8 cellular contexts compared by ENCODE assay signal in the genomic region with DNA sequence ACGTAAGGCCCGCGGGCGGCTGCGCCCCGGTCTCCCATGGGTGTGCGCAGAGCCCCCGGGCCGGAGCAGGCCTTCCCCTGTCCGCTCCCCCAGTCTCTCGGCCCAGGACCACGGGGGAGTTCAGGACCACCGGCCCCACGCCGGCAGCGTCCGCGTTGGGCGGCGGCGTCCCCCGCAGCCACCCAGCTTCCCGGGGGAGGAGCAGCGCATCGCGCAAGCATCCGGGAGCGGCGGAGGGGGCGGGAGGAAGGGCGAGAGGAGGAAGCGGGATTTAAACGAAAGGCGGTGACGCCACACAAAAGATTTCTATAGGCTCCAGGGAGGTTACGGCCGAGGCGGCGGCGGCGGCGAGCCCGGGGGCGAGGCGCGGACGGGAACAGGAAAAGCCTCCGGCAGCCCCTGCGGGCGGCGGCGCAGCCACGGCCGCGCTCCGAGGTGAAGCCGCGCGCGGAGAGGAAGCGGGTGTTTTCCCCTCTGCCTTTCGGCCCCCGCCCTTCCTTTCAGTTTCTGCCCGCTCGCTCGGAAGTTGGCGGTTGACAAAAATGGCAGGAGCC. TPM values are rescaled to one million over a fixed set of nuclear protein-coding genes. Genes with fewer than 3 reads are reported as not detected.
DNase-seq lines count a peak whose midpoint lies in the region; ATAC-seq and TF ChIP-seq lines count a peak whose summit lies in the region.

A gene (plus strand): TSS at position 298 of the 554 bp plus-strand sequence. CDS start 1,349 bp downstream, outside the sequence.

- peak within 1 kb of the TSS; percentile 92 to 98 for H3K27ac Mint-ChIP-seq in activated naive CD4-positive, alpha-beta T cell treated with anti-CD3 and anti-CD28 coated beads, Interleukin-2, amount 50 U/mL, for 72 hours
- peak within 1 kb of the TSS; percentile 96 for H3K27ac Mint-ChIP-seq in osteocyte (ENCODE audit: unreplicated experiment)

- POLR2A ChIA-PET in GM10248 (lab: Yijun Ruan, JAX) = interaction anchor here (0.6 to 0.7 kb wide), 3 partner anchors 38 to 1147 kb away, joined by 3 to 4 read pairs (median 3); no protein-coding TSS in a partner anchor

- peaks cover 30% of the 10 kb centered on the region for H3K4me1 Mint-ChIP-seq in osteocyte (ENCODE audit: unreplicated experiment)

- H3K27me3 Mint-ChIP-seq in osteocyte (ENCODE audit: unreplicated experiment) = no peaks in the 10 kb centered on the region

- CTCF ChIA-PET in GM10248 (lab: Yijun Ruan, JAX) = interaction anchor here (1.2 to 2.3 kb wide), 4 partner anchors 9 to 266 kb away, joined by 3 to 9 read pairs (median 4); no protein-coding TSS in a partner anchor

- peak within 1 kb of the TSS; percentile 92 for H3K4me3 Mint-ChIP-seq in osteocyte (ENCODE audit: unreplicated experiment)

- ATAC-seq in HG02588 (IDR thresholded peaks at IDR 0.05; ENCODE audit: unreplicated experiment) = peak; percentile 61
- ATAC-seq in activated naive CD4-positive, alpha-beta T cell treated with anti-CD3 and anti-CD28 coated beads, Interleukin-2, amount 50 U/mL, for 72 hours = peak; percentile 81

- no peaks in the 10 kb centered on the region for H3K27me3 ChIP-seq in testis

- 0% methylated on average over 4 to 66 of the region's 67 CpGs for WGBS in testis, 2 donors

- DNase-seq in GM10248 (ENCODE audit: extremely low spot score) (peak; percentile 88), NCI-H1092 treated with DMSO at 0.1 percent for 48 hours (lab: John Stamatoyannopoulos, UW) (peak; percentile 44), SKM-1 treated with dmso at 0.1 percent for 144 hours (lab: John Stamatoyannopoulos, UW; ENCODE audit: unreplicated experiment) (peak; percentile 90), glomerular visceral epithelial cell (ENCODE audit: extremely low spot score) (peak; percentile 91), osteocyte (ENCODE audit: extremely low spot score, unreplicated experiment) (peak; percentile 92), testis (peak; percentile 89)
- DNase-seq in activated naive CD4-positive, alpha-beta T cell treated with anti-CD3 and anti-CD28 coated beads, Interleukin-2, amount 50 U/mL, for 72 hours (ENCODE audit: low spot score in 2 of 2) = peak; percentile 75 to 88

- H3K4me3 ChIP-seq in testis = peak within 1 kb of the TSS; percentile 92 to 96

- peaks cover 0 to 6% of the 10 kb centered on the region in 2 donors for H3K9me3 Mint-ChIP-seq in activated naive CD4-positive, alpha-beta T cell treated with anti-CD3 and anti-CD28 coated beads, Interleukin-2, amount 50 U/mL, for 72 hours
- no peaks in the 10 kb centered on the region for H3K9me3 Mint-ChIP-seq in osteocyte (ENCODE audit: unreplicated experiment)

- H3K4me1 ChIP-seq in testis = no peaks in the 10 kb centered on the region

- TF ChIP-seq CTCF in GM10248 (IDR thresholded peaks at IDR 0.05; ENCODE audit: control extremely low read depth, extremely low read depth, low read depth, missing control alignments) = no peak
- TF ChIP-seq CTCF in osteocyte (IDR thresholded peaks at IDR 0.05) = no peak
- no peak for TF ChIP-seq CTCF in testis (IDR thresholded peaks at IDR 0.05)

- H3K27ac ChIP-seq in testis = peak within 1 kb of the TSS; percentile 84 to 95

- H3K9me3 ChIP-seq in testis = no peaks in the 10 kb centered on the region

- H3K36me3 ChIP-seq in testis (ENCODE audit: low read depth, missing control alignments) = no peaks in the 10 kb centered on the region

- intact Hi-C loops in testis (cut with DNase I; ENCODE audit: low total_unique reads) = no loop called here

- no peak for TF ChIP-seq POLR2A in testis (IDR thresholded peaks at IDR 0.05)

- H3K36me3 Mint-ChIP-seq in activated naive CD4-positive, alpha-beta T cell treated with anti-CD3 and anti-CD28 coated beads, Interleukin-2, amount 50 U/mL, for 72 hours = peaks cover 4 to 6% of the 10 kb centered on the region in 2 donors
- peaks cover 7% of the 10 kb centered on the region for H3K36me3 Mint-ChIP-seq in osteocyte (ENCODE audit: unreplicated experiment)

RNA-seq across cellular contexts. Expression of the gene that starts here (rescaled TPM):
- 10 to 100 TPM in 1 of 2 donors, 1 to 10 TPM in 1; 9.4 to 15.7 TPM for total RNA-seq in activated naive CD4-positive, alpha-beta T cell treated with anti-CD3 and anti-CD28 coated beads, Interleukin-2, amount 50 U/mL, for 72 hours
- total RNA-seq in osteocyte (10.6 and 11.5 TPM in 2 replicates), testis (10 to 100 TPM; 11.5 to 14.9 TPM)
- 2.6 TPM for polyA plus RNA-seq in testis (ENCODE audit: insufficient read depth, low read depth, low replicate concordance)

Comparison
In these comparisons a context has a peak if more than half of its experiments do, and no peak if none do; other contexts are left out.
1. Peak in every context shown above with its lines: DNase-seq, ATAC-seq, H3K4me3 ChIP-seq and H3K27ac ChIP-seq.